ENCODE assay signal across 1 cellular context in genomic region chr17:47840742-47841487, GRCh38.
TF ChIP-seq lines count a peak whose summit lies in the region.

Gene SCRN2 (minus strand): TSS chr17:47841273. CDS start chr17:47840843, 430 bp downstream.

TF ChIP-seq in HepG2, 621 proteins besides CTCF, POLR2A, EP300 and RAD21 (continued from another document and continues in another):
- TF ChIP-seq ZHX2 (IDR thresholded peaks at IDR 0.05; ENCODE audit: low read depth) (peak; percentile 19; the same call in 1 of the 2 replicates), ZHX2 (CRISPR knock-in tag; IDR thresholded peaks at IDR 0.05; ENCODE audit: borderline replicate concordance) (peak; percentile 76; the same call in 1 of the 2 replicates), HNF1B (CRISPR knock-in tag; IDR thresholded peaks at IDR 0.05) (peak; percentile 74), POGZ (CRISPR knock-in tag; IDR thresholded peaks at IDR 0.05) (peak; percentile 77), SNRNP70 (IDR thresholded peaks at IDR 0.05; ENCODE audit: low read depth, low read length) (no peak), ATRX (CRISPR knock-in tag; IDR thresholded peaks at IDR 0.05; ENCODE audit: borderline replicate concordance) (no peak), ZNF274 (CRISPR knock-in tag; IDR thresholded peaks at IDR 0.05) (peak; percentile 93; the same call in 1 of the 2 replicates), PRPF4 (IDR thresholded peaks at IDR 0.05; ENCODE audit: low read depth, low read length, poor library complexity, severe bottlenecking) (no peak), ZNF660 (CRISPR knock-in tag; IDR thresholded peaks at IDR 0.05; ENCODE audit: borderline replicate concordance, low read depth) (no peak), ATM (IDR thresholded peaks at IDR 0.05; ENCODE audit: borderline replicate concordance) (no peak), KAT8 (CRISPR knock-in tag; IDR thresholded peaks at IDR 0.05) (peak; percentile 78), KLF9 (CRISPR knock-in tag; IDR thresholded peaks at IDR 0.05; ENCODE audit: low read depth) (no peak), ZFYVE20 (CRISPR knock-in tag; IDR thresholded peaks at IDR 0.05; ENCODE audit: borderline replicate concordance, low read depth) (no peak), SNAPC5 (CRISPR knock-in tag; IDR thresholded peaks at IDR 0.05; ENCODE audit: borderline replicate concordance) (no peak), ZBTB7B (CRISPR knock-in tag; IDR thresholded peaks at IDR 0.05) (peak; percentile 95), PITX1 (CRISPR knock-in tag; IDR thresholded peaks at IDR 0.05) (no peak), ZNF496 (CRISPR knock-in tag; IDR thresholded peaks at IDR 0.05; ENCODE audit: insufficient replicate concordance) (no peak), ATF4 (CRISPR knock-in tag; IDR thresholded peaks at IDR 0.05) (no peak; a peak in 1 of 4 replicates), ZIK1 (CRISPR knock-in tag; IDR thresholded peaks at IDR 0.05; ENCODE audit: borderline replicate concordance, low read depth) (peak; percentile 94), E2F5 (CRISPR knock-in tag; conservative IDR thresholded peaks at IDR 0.05) (peak; percentile 17; the same call in 1 of the 2 replicates), KLF13 (CRISPR knock-in tag; IDR thresholded peaks at IDR 0.05) (no peak), ZNF10 (CRISPR knock-in tag; IDR thresholded peaks at IDR 0.05; ENCODE audit: borderline replicate concordance, low read depth) (no peak), ZNF577 (CRISPR knock-in tag; IDR thresholded peaks at IDR 0.05; ENCODE audit: borderline replicate concordance, low read depth) (no peak), ETV6 (CRISPR knock-in tag; conservative IDR thresholded peaks at IDR 0.05) (no peak; the same call in 1 of the 2 replicates), MED8 (CRISPR knock-in tag; IDR thresholded peaks at IDR 0.05; ENCODE audit: insufficient replicate concordance) (peak; percentile 61), ZNF350 (CRISPR knock-in tag; IDR thresholded peaks at IDR 0.05; ENCODE audit: borderline replicate concordance, low read depth) (peak; percentile 80; the same call in 1 of the 2 replicates), USF2 (IDR thresholded peaks at IDR 0.05; ENCODE audit: low read depth, low read length) (peak; percentile 55), USF2 (CRISPR knock-in tag; IDR thresholded peaks at IDR 0.05; ENCODE audit: borderline replicate concordance) (no peak; the same call in none of the 2 replicates), ELF4 (CRISPR knock-in tag; IDR thresholded peaks at IDR 0.05; ENCODE audit: borderline replicate concordance) (peak; percentile 67; the same call in 1 of the 2 replicates), REXO4 (CRISPR knock-in tag; IDR thresholded peaks at IDR 0.05; ENCODE audit: borderline replicate concordance) (no peak), RBFOX2 (IDR thresholded peaks at IDR 0.05; ENCODE audit: low read depth, low read length) (peak; percentile 82), ZBTB43 (CRISPR knock-in tag; conservative IDR thresholded peaks at IDR 0.05) (peak; percentile 82), ZNF101 (CRISPR knock-in tag; IDR thresholded peaks at IDR 0.05; ENCODE audit: borderline replicate concordance, low read depth) (no peak), MAF1 (CRISPR knock-in tag; IDR thresholded peaks at IDR 0.05; ENCODE audit: borderline replicate concordance) (peak; percentile 85), ATF7-NPFF (CRISPR knock-in tag; IDR thresholded peaks at IDR 0.05; ENCODE audit: low read depth) (peak; percentile 29; the same call in 1 of the 2 replicates), ZGPAT (CRISPR knock-in tag; IDR thresholded peaks at IDR 0.05) (peak; percentile 75; the same call in 1 of the 2 replicates), HIVEP1 (CRISPR knock-in tag; IDR thresholded peaks at IDR 0.05) (peak; percentile 78; the same call in 1 of the 2 replicates), ZNF543 (CRISPR knock-in tag; IDR thresholded peaks at IDR 0.05) (peak; percentile 70; the same call in 1 of the 2 replicates), ZBTB10 (CRISPR knock-in tag; IDR thresholded peaks at IDR 0.05; ENCODE audit: borderline replicate concordance) (0 out of 2 replicates have a peak, but pooled peaks have one; percentile 82)
